In genomic region chr5:176619203-176619568, GRCh38 we compare ENCODE assay signal across 8 cellular contexts. TPM values are rescaled to one million over a fixed set of nuclear protein-coding genes. Genes with fewer than 3 reads are reported as not detected.
DNase-seq lines count a peak whose midpoint lies in the region; ATAC-seq and TF ChIP-seq lines count a peak whose summit lies in the region.

No MANE protein-coding gene starts in this region.

- H3K9me3 Mint-ChIP-seq in natural killer cell: no peaks in the 10 kb centered on the region

- peak; percentile 93 for DNase-seq in Ammon's horn (ENCODE audit: low spot score)
- DNase-seq in NCI-H146 treated with DMSO at 0.1 percent for 48 hours (lab: John Stamatoyannopoulos, UW; ENCODE audit: unreplicated experiment): peak; percentile 70
- DNase-seq in activated CD8-positive, alpha-beta memory T cell treated with anti-CD3 and anti-CD28 coated beads, Interleukin-2, amount 50 U/mL, for 24 hours (ENCODE audit: extremely low read depth): peak; percentile 65
- DNase-seq in epidermal melanocyte (ENCODE audit: insufficient read length, low spot score): peak; percentile 71
- DNase-seq in natural killer cell: peak; percentile 66
- peak; percentile 41 to 72 (median 58) for DNase-seq in stimulated activated naive CD4-positive, alpha-beta T cell (lab: John Stamatoyannopoulos, UW)

- peak overlapping the region; percentile 45 for H3K4me3 Mint-ChIP-seq in natural killer cell

- no peak overlapping the region for H3K27ac Mint-ChIP-seq in natural killer cell

- no peaks in the 10 kb centered on the region for H3K36me3 Mint-ChIP-seq in natural killer cell

- ATAC-seq in GM21367 (IDR thresholded peaks at IDR 0.05; ENCODE audit: unreplicated experiment) (peak; percentile 48), natural killer cell (peak; percentile 85 to 97 (median 96)), HG02763 (IDR thresholded peaks at IDR 0.05; ENCODE audit: unreplicated experiment) (no peak)

- no peak for TF ChIP-seq CTCF in natural killer cell (IDR thresholded peaks at IDR 0.05)

- intact Hi-C loops in natural killer cell (cut with micrococcal nuclease): no loop called here

- H3K27me3 Mint-ChIP-seq in natural killer cell (ENCODE audit: low read depth in 2 of 2): peaks cover 31 to 47% of the 10 kb centered on the region in 2 donors

- H3K4me1 Mint-ChIP-seq in natural killer cell: peaks cover 7 to 19% of the 10 kb centered on the region in 2 donors

RNA-seq across cellular contexts. Expression of gene GPRIN1, which starts 9.2 kb away (rescaled TPM):
- total RNA-seq in natural killer cell: 1 to 10 TPM in 2 of 3 donors, under 1 TPM in 1; 0.92 to 1.5 (median 1.3) TPM

RNA-seq across cellular contexts. Expression of gene SNCB, which starts 11.1 kb away (rescaled TPM):
- not detected for total RNA-seq in natural killer cell

RNA-seq across cellular contexts. Expression of gene EIF4E1B, which starts 11.3 kb away (rescaled TPM):
- not detected for total RNA-seq in natural killer cell

RNA-seq across cellular contexts. Expression of gene TSPAN17, which starts 28.1 kb away (rescaled TPM):
- total RNA-seq in natural killer cell: 10 to 100 TPM; 24.1 to 29.4 (median 24.6) TPM
